10 cellular contexts compared by ENCODE assay signal in the genomic region with DNA sequence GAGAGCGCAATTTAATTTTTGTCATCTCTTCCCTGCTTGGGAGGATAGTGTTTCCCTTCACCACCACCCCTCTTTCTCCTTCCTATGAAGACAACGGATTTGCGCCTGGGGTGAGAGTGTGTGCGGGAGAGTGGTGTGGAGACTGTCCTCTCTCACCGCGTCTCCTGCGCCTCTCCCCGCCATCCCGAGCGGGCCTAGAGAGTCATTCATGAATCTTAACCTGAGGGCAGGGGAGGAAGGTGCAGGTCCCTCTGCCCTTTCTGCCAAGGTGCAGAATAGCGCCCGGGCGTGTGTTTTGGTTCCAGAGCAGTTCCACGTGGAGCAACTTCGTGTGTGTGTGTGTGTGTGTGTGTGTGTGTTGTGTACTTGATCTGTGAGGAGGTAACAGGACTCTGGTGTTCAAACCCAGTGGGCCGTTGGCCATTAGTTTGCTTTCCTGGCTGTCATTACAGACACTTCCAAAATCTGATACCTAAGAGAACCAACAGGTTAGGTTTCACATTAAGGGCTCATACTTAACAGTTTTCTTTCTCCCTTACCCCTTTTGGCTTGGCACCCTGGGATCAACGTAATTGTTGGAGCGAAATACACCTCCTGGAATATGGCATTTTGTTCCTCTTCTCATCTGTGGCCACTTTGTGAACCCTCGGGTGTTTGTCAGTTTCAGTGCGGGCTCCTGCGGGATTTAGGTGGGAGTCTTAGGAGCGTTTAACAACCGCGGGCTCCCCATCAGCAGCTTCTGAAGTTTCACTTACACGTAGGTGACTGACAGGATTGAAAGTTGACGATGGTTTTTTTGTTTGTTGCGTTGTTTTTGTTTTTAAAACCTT. TPM values are rescaled to one million over a fixed set of nuclear protein-coding genes. Genes with fewer than 3 reads are reported as not detected.
DNase-seq lines count a peak whose midpoint lies in the region; ATAC-seq lines count a peak whose summit lies in the region.
"Had no signal": no experiment of that assay in that cellular context is flagged by ENCODE, and none has a peak within 500 bp of the region (broad histone marks: within the 10 kb centered on the region; RNA-seq: fewer than 3 reads in every experiment).

No MANE protein-coding gene starts in this region.

- H2AFZ ChIP-seq in ACC112 (ENCODE audit: low read length, unreplicated experiment): peak overlapping the region; percentile 3

- H3K4me3 ChIP-seq in ACC112 (ENCODE audit: low read depth, low read length): peak overlapping the region; percentile 83
- peak overlapping the region; percentile 66 for H3K4me3 ChIP-seq in ectodermal cell (ENCODE audit: insufficient read depth, low read depth, low read length)

- 1 to 2% methylated on average over 25 to 26 of the region's 27 CpGs for WGBS in ectodermal cell, 2 experiments

- peaks cover 29% of the 10 kb centered on the region for H3K79me2 ChIP-seq in ACC112 (ENCODE audit: control insufficient read depth, insufficient read depth, low read length, unreplicated experiment)

- ATAC-seq in HG03097 (IDR thresholded peaks at IDR 0.05; ENCODE audit: low FRiP score, unreplicated experiment) (no peak), GM18907 (IDR thresholded peaks at IDR 0.05; ENCODE audit: unreplicated experiment) (no peak)

- H3K27me3 ChIP-seq in ACC112 (ENCODE audit: insufficient read depth, low read length): peaks cover 37% of the 10 kb centered on the region
- peaks cover 72% of the 10 kb centered on the region for H3K27me3 ChIP-seq in ectodermal cell (ENCODE audit: control insufficient read depth, insufficient read depth, low read length, poor library complexity, severe bottlenecking)

- DNase-seq in M059J (ENCODE audit: low read depth) (peak; percentile 68), myocyte (ENCODE audit: low read depth) (peak; percentile 68), kidney glomerular epithelial cell (lab: John Stamatoyannopoulos, UW) (no peak), NOMO-1 (lab: John Stamatoyannopoulos, UW; ENCODE audit: unreplicated experiment in 2 of 2) (no peak)
- DNase-seq: adrenal gland, DMS153 had no signal

- H3K4me1 ChIP-seq in ACC112 (ENCODE audit: control insufficient read depth, insufficient read depth, low read length, unreplicated experiment) (peaks cover 12% of the 10 kb centered on the region), ectodermal cell (ENCODE audit: control insufficient read depth, insufficient read depth, low read length) (peaks cover 10% of the 10 kb centered on the region)

- H3K9me3 ChIP-seq in ectodermal cell (ENCODE audit: control insufficient read depth, low read length): no peaks in the 10 kb centered on the region
- H3K9me3 ChIP-seq: adrenal gland had no signal

- peak overlapping the region; percentile 9; the same call in 1 of the 2 replicates for H3K27ac ChIP-seq in ACC112 (ENCODE audit: low read depth, low read length)
- no peak overlapping the region for H3K27ac ChIP-seq in ectodermal cell (ENCODE audit: insufficient read depth, low read depth, low read length, poor library complexity, severe bottlenecking)

- H3K36me3 ChIP-seq in ACC112 (ENCODE audit: insufficient read depth, low read length) (no peaks in the 10 kb centered on the region), ectodermal cell (ENCODE audit: control insufficient read depth, insufficient read depth, low read length) (no peaks in the 10 kb centered on the region)
- H3K36me3 ChIP-seq: adrenal gland had no signal

RNA-seq across cellular contexts. Expression of gene EYA4, which starts 1.8 kb away (rescaled TPM):
- total RNA-seq in M059J (2014; rRNA removed; shearing (Covaris generic)): 8.2 and 12.0 TPM in 2 replicates
- polyA plus RNA-seq in ectodermal cell (2013, experiment 1 of 4): 10.6 TPM
- 8.6 TPM for polyA plus RNA-seq in ectodermal cell (2013, experiment 2 of 4)
- 5.3 TPM for polyA plus RNA-seq in ectodermal cell (2013, experiment 3 of 4)
- 7.6 TPM for polyA plus RNA-seq in ectodermal cell (2013, experiment 4 of 4)
- 18.5 and 22.0 TPM in 2 replicates for total RNA-seq in myocyte
- 7.3 TPM for polyA plus RNA-seq in myocyte (2012)

Comparison
In these comparisons a context has a peak if more than half of its experiments do, and no peak if none do; other contexts are left out.
1. DNase-seq: peak in M059J (single experiment) and myocyte (single experiment); none in kidney glomerular epithelial cell (single experiment) and NOMO-1 (0 of 2).